8 cellular contexts compared by ENCODE assay signal in genomic region chr17:27629261-27629660, GRCh38. TPM values are rescaled to one million over a fixed set of nuclear protein-coding genes. Genes with fewer than 3 reads are reported as not detected.
DNase-seq lines count a peak whose midpoint lies in the region; FAIRE-seq and TF ChIP-seq lines count a peak whose summit lies in the region.
"Not testable (repeated sequence)": the region's sequence is repeated elsewhere in the genome, so short reads cannot be mapped to it uniquely, and the experiment has no call there.

No MANE protein-coding gene starts in this region.

- peaks cover 24 to 32% (median 32%) of the 10 kb centered on the region in 3 donors for H3K4me1 Mint-ChIP-seq in CD8-positive, alpha-beta memory T cell
- H3K4me1 Mint-ChIP-seq in activated CD4-positive, alpha-beta memory T cell treated with anti-CD3 and anti-CD28 coated beads, Interleukin-2, amount 10 ng/mL, durations not matched to agents 7 days and 5 days, result peaks cover 53% of the 10 kb centered on the region

- dilution Hi-C loops in keratinocyte (cut with MboI; ENCODE audit: extremely low pct_ligation_motif_present, low sequenced_read_pairs), result not testable (repeated sequence)

- H3K36me3 Mint-ChIP-seq in CD8-positive, alpha-beta memory T cell, result peaks cover 0 to 11% (median 2%) of the 10 kb centered on the region in 3 donors
- peaks cover 34% of the 10 kb centered on the region for H3K36me3 Mint-ChIP-seq in activated CD4-positive, alpha-beta memory T cell treated with anti-CD3 and anti-CD28 coated beads, Interleukin-2, amount 10 ng/mL, durations not matched to agents 7 days and 5 days (ENCODE audit: low read depth)

- H3K27me3 ChIP-seq in CD8-positive, alpha-beta memory T cell (ENCODE audit: insufficient read depth, low read length, poor library complexity, severe bottlenecking); adipocyte (replicated peaks; ENCODE audit: control insufficient read depth, insufficient read depth, low read length); keratinocyte (ENCODE audit: control insufficient read depth, extremely low read depth, insufficient read depth, low read length): not testable (repeated sequence)

- not testable (repeated sequence) for H3K9me1 ChIP-seq in keratinocyte (ENCODE audit: control insufficient read depth, extremely low read depth, insufficient read depth, low read length)

- TF ChIP-seq CTCF in keratinocyte (optimal IDR thresholded peaks at IDR 0.05 in 1 of 3, IDR thresholded peaks at IDR 0.05 in 1 of 3, conservative IDR thresholded peaks at IDR 0.05 in 1 of 3; ENCODE audit: extremely low read depth in 1 of 3, insufficient read depth in 2 of 3, low read length in 3 of 3), result not testable (repeated sequence)

- DNase-seq in AG08395 (ENCODE audit: low spot score), result peak; percentile 15
- DNase-seq in CD8-positive, alpha-beta memory T cell; activated CD4-positive, alpha-beta memory T cell treated with anti-CD3 and anti-CD28 coated beads, Interleukin-2, amount 10 ng/mL, durations not matched to agents 7 days and 5 days: not testable (repeated sequence)
- peak; percentile 20 for DNase-seq in HT1080 (ENCODE audit: low read depth)
- peak; percentile 92 for DNase-seq in RPMI7951 (ENCODE audit: low read depth)
- DNase-seq in adipocyte (ENCODE audit: low read depth), result peak; percentile 62
- DNase-seq in epidermal melanocyte (ENCODE audit: insufficient read length, low spot score), result peak; percentile 33
- DNase-seq in keratinocyte (ENCODE audit: low read depth, low spot score), result peak; percentile 11

- peak overlapping the region in 5 of 8 donors; percentile 0 to 74 (median 51) for H3K27ac Mint-ChIP-seq in CD8-positive, alpha-beta memory T cell
- peak overlapping the region; percentile 2 for H3K27ac Mint-ChIP-seq in activated CD4-positive, alpha-beta memory T cell treated with anti-CD3 and anti-CD28 coated beads, Interleukin-2, amount 10 ng/mL, durations not matched to agents 7 days and 5 days

- CTCF ChIA-PET in CD8-positive, alpha-beta memory T cell (lab: Charles Lee); activated CD4-positive, alpha-beta memory T cell treated with anti-CD3 and anti-CD28 coated beads, Interleukin-2, amount 10 ng/mL, durations not matched to agents 7 days and 5 days (lab: Charles Lee): not testable (repeated sequence)

- H4K20me1 ChIP-seq in keratinocyte (ENCODE audit: control insufficient read depth, extremely low read depth, insufficient read depth, low read length), result not testable (repeated sequence)

- FAIRE-seq in keratinocyte (lab: Jason Lieb, UNC), result not testable (repeated sequence)

- not testable (repeated sequence) for H2AFZ ChIP-seq in keratinocyte (ENCODE audit: control insufficient read depth, low read length)

- not testable (repeated sequence) for H3K79me2 ChIP-seq in keratinocyte (ENCODE audit: control insufficient read depth, insufficient read depth, low read length)

- not testable (repeated sequence) for H3K9ac ChIP-seq in adipocyte (ENCODE audit: low read length); keratinocyte (ENCODE audit: control insufficient read depth, extremely low read depth, insufficient read depth, low read length)

- not testable (repeated sequence) for H3K9me3 ChIP-seq in CD8-positive, alpha-beta memory T cell (ENCODE audit: low read length); adipocyte (ENCODE audit: control insufficient read depth, low read length); keratinocyte (ENCODE audit: control insufficient read depth, low read depth, low read length)

- not testable (repeated sequence) for H3K4me3 Mint-ChIP-seq in CD8-positive, alpha-beta memory T cell; activated CD4-positive, alpha-beta memory T cell treated with anti-CD3 and anti-CD28 coated beads, Interleukin-2, amount 10 ng/mL, durations not matched to agents 7 days and 5 days

- not testable (repeated sequence) for H3K4me3 ChIP-seq in CD8-positive, alpha-beta memory T cell (ENCODE audit: low read length); adipocyte (ENCODE audit: low read length); keratinocyte (ENCODE audit: control insufficient read depth in 2 of 3, extremely low read depth in 1 of 3, insufficient read depth in 2 of 3, low read depth in 1 of 3, low read length in 3 of 3)

- H3K27me3 Mint-ChIP-seq in CD8-positive, alpha-beta memory T cell; activated CD4-positive, alpha-beta memory T cell treated with anti-CD3 and anti-CD28 coated beads, Interleukin-2, amount 10 ng/mL, durations not matched to agents 7 days and 5 days: not testable (repeated sequence)

- H3K4me2 ChIP-seq in keratinocyte (ENCODE audit: control insufficient read depth, extremely low read depth, insufficient read depth, low read depth, low read length), result not testable (repeated sequence)

- not testable (repeated sequence) for H3K27ac ChIP-seq in CD8-positive, alpha-beta memory T cell (ENCODE audit: low read depth, low read length); keratinocyte (ENCODE audit: control insufficient read depth, insufficient read depth, low read length)

- peaks cover 24% of the 10 kb centered on the region for H3K4me1 ChIP-seq in CD8-positive, alpha-beta memory T cell (ENCODE audit: insufficient read depth, low read length)
- peaks cover 32% of the 10 kb centered on the region for H3K4me1 ChIP-seq in adipocyte (ENCODE audit: control insufficient read depth, insufficient read depth, low read length)
- H3K4me1 ChIP-seq in keratinocyte (ENCODE audit: control insufficient read depth, extremely low read depth, insufficient read depth, low read length), result peaks cover 24% of the 10 kb centered on the region

- POLR2A ChIA-PET in CD8-positive, alpha-beta memory T cell (lab: Charles Lee), result not testable (repeated sequence)
- POLR2A ChIA-PET in activated CD4-positive, alpha-beta memory T cell treated with anti-CD3 and anti-CD28 coated beads, Interleukin-2, amount 10 ng/mL, durations not matched to agents 7 days and 5 days (lab: Charles Lee), result interaction anchor here (1.0 kb wide), 1 partner anchor 22 kb away, joined by 4 read pairs; no protein-coding TSS in a partner anchor

- not testable (repeated sequence) for H3K36me3 ChIP-seq in CD8-positive, alpha-beta memory T cell (ENCODE audit: insufficient read depth, low read length); adipocyte (ENCODE audit: control insufficient read depth, insufficient read depth, low read length, severe bottlenecking); keratinocyte (ENCODE audit: control insufficient read depth in 2 of 2, extremely low read depth in 1 of 2, insufficient read depth in 2 of 2, low read length in 2 of 2)

- H3K9me3 Mint-ChIP-seq in CD8-positive, alpha-beta memory T cell; activated CD4-positive, alpha-beta memory T cell treated with anti-CD3 and anti-CD28 coated beads, Interleukin-2, amount 10 ng/mL, durations not matched to agents 7 days and 5 days: not testable (repeated sequence)

RNA-seq across cellular contexts. Expression of gene LGALS9, which starts 1.7 kb away (rescaled TPM):
- 1 to 10 TPM; 9.8 to 9.9 TPM for total RNA-seq in CD8-positive, alpha-beta memory T cell
- polyA plus RNA-seq in CD8-positive, alpha-beta memory T cell, result 9.3 TPM
- total RNA-seq in HT1080 (2014; rRNA removed; shearing (Covaris generic)), result 0.33 and 0.68 TPM in 2 replicates
- polyA plus RNA-seq in HT1080 (2015; cell fraction: cytosol; rRNA removed), result 0.92 and 1.2 TPM in 2 replicates
- polyA plus RNA-seq in HT1080 (2015; cell fraction: nucleus; rRNA removed), result 0.55 and 1.1 TPM in 2 replicates
- 6.4 and 7.1 TPM in 2 replicates for total RNA-seq in RPMI7951 (2014; rRNA removed; shearing (Covaris generic))
- total RNA-seq in activated CD4-positive, alpha-beta memory T cell treated with anti-CD3 and anti-CD28 coated beads, Interleukin-2, amount 10 ng/mL, durations not matched to agents 7 days and 5 days, result 100 to 1,000 TPM; 238 to 240 TPM
- 0.58 to 0.94 TPM (median 0.71 TPM) in 3 replicates for polyA plus RNA-seq in keratinocyte
- not detected for polyA plus RNA-seq in keratinocyte (2011; ENCODE audit: low read depth)
- 0.40 and 0.45 TPM in 2 replicates for polyA plus RNA-seq in keratinocyte (2011; cell fraction: cytosol; rRNA removed)
- polyA plus RNA-seq in keratinocyte (2011; cell fraction: nucleus; rRNA removed), result 0.41 and 1.1 TPM in 2 replicates
- polyA plus RNA-seq in keratinocyte (2012; ENCODE audit: low replicate concordance), result 0.54 and 1.7 TPM in 2 replicates
- 2.0 to 2.2 TPM in 2 of 3 replicates, not detected in the other for polyA minus RNA-seq in keratinocyte
- polyA minus RNA-seq in keratinocyte (2011; cell fraction: cytosol; rRNA and poly(A)+ RNA removed), result not detected
- 0.21 and 0.62 TPM in 2 replicates for polyA minus RNA-seq in keratinocyte (2011; cell fraction: nucleus; rRNA and poly(A)+ RNA removed)

Comparison
In these comparisons a context has a peak if more than half of its experiments do, and no peak if none do; other contexts are left out.
1. RNA of gene LGALS9, which starts 1.7 kb away (total RNA-seq): 238 to 240 TPM in activated CD4-positive, alpha-beta memory T cell treated with anti-CD3 and anti-CD28 coated beads, Interleukin-2, amount 10 ng/mL, durations not matched to agents 7 days and 5 days; 9.8 to 9.9 TPM in CD8-positive, alpha-beta memory T cell, 6.4 to 7.1 TPM in RPMI7951 and 0.33 to 0.68 TPM in HT1080; every median in the first group is over 10 times any median in the second.